12 cellular contexts compared by ENCODE assay signal in genomic region chr14:101010293-101010692, GRCh38.
DNase-seq lines count a peak whose midpoint lies in the region; ATAC-seq lines count a peak whose summit lies in the region.
"Had no signal": no experiment of that assay in that cellular context is flagged by ENCODE, and none has a peak within 500 bp of the region (broad histone marks: within the 10 kb centered on the region; RNA-seq: fewer than 3 reads in every experiment).

No MANE protein-coding gene starts in this region.

- DNase-seq in NCI-H1417 (lab: John Stamatoyannopoulos, UW) (peak in 2 of 3 experiments; percentile 21 to 57), NCI-H1417 treated with DMSO at 0.1 percent for 48 hours (lab: John Stamatoyannopoulos, UW) (no peak), NCI-H1105 treated with DMSO at 0.1 percent for 48 hours (lab: John Stamatoyannopoulos, UW) (peak; percentile 76), iPS-NIHi7 (ENCODE audit: extremely low spot score) (peak; percentile 6), GOT3 (lab: John Stamatoyannopoulos, UW) (no peak)
- DNase-seq in stimulated activated CD8-positive, alpha-beta memory T cell treated with anti-CD3 and anti-CD28 coated beads, Interleukin-4, amount 100 ng/mL, for 48 hours = peak; percentile 19
- DNase-seq: NCI-H510A, PC-3, RPMI8226, SHP77 treated with DMSO at 0.1 percent for 48 hours had no signal

- ATAC-seq in HG03196 (IDR thresholded peaks at IDR 0.05; ENCODE audit: unreplicated experiment) (no peak), GM18861 (IDR thresholded peaks at IDR 0.05; ENCODE audit: unreplicated experiment) (no peak)
- ATAC-seq: PC-3 had no signal

Comparison
In these comparisons a context has a peak if more than half of its experiments do, and no peak if none do; other contexts are left out.
1. DNase-seq: peak in NCI-H1417 (2 of 3), NCI-H1105 treated with DMSO at 0.1 percent for 48 hours (single experiment), iPS-NIHi7 (single experiment) and stimulated activated CD8-positive, alpha-beta memory T cell treated with anti-CD3 and anti-CD28 coated beads, Interleukin-4, amount 100 ng/mL, for 48 hours (single experiment); none in NCI-H1417 treated with DMSO at 0.1 percent for 48 hours (single experiment) and GOT3 (single experiment).